ENCODE assay signal across 16 cellular contexts in genomic region chr7:2602736-2603387, GRCh38. TPM values are rescaled to one million over a fixed set of nuclear protein-coding genes. Genes with fewer than 3 reads are reported as not detected.
A peak's percentile ranks its signal among the peaks of the same experiment; 100 is the strongest.
DNase-seq lines count a peak whose midpoint lies in the region; ATAC-seq and TF ChIP-seq lines count a peak whose summit lies in the region.
"Had no signal": no experiment of that assay in that cellular context is flagged by ENCODE, and none has a peak within 500 bp of the region (broad histone marks: within the 10 kb centered on the region; RNA-seq: fewer than 3 reads in every experiment).

No MANE protein-coding gene starts in this region.

- peak overlapping the region; percentile 88 for H3K18ac ChIP-seq in neuronal stem cell (ENCODE audit: low read length)

- H2BK15ac ChIP-seq in neuronal stem cell (ENCODE audit: low read length) = no peak overlapping the region

- H3K27me3 Mint-ChIP-seq in natural killer cell (ENCODE audit: low read depth in 2 of 2) = no peaks in the 10 kb centered on the region

- H2AK5ac ChIP-seq in neuronal stem cell (ENCODE audit: low read depth, low read length) = peak overlapping the region; percentile 91

- H3K4me3 Mint-ChIP-seq in natural killer cell = no peak overlapping the region
- H3K4me3 Mint-ChIP-seq: CD14-positive monocyte had no signal

- no peak overlapping the region for H2AFZ ChIP-seq in neuronal stem cell (ENCODE audit: low read length)

- H3K36me3 Mint-ChIP-seq in natural killer cell = no peaks in the 10 kb centered on the region

- H4K8ac ChIP-seq in neuronal stem cell (ENCODE audit: low read depth, low read length) = peak overlapping the region; percentile 48

- H3K9me3 ChIP-seq in BLaER1 = no peaks in the 10 kb centered on the region
- no peaks in the 10 kb centered on the region for H3K9me3 ChIP-seq in neuronal stem cell (replicated peaks in 1 of 2; ENCODE audit: control insufficient read depth in 2 of 2, insufficient read depth in 1 of 2, low read depth in 1 of 2, low read length in 2 of 2)
- H3K9me3 ChIP-seq in SJCRH30 (replicated peaks) = no peaks in the 10 kb centered on the region

- POLR2A ChIA-PET in RWPE1 (lab: Yijun Ruan, JAX; ENCODE audit: low non-redundant PET) = no interaction called here

- H3K4me2 ChIP-seq in BLaER1 (peak overlapping the region; percentile 91), neuronal stem cell (ENCODE audit: insufficient read depth, low read length, poor library complexity, severe bottlenecking) (no peak overlapping the region)

- H4K20me1 ChIP-seq in BLaER1 = peaks cover 13% of the 10 kb centered on the region; the same call in 1 of the 2 replicates

- H3K27me3 ChIP-seq in BLaER1 (no peaks in the 10 kb centered on the region), neuronal stem cell (ENCODE audit: control insufficient read depth in 3 of 3, insufficient read depth in 3 of 3, low read depth in 1 of 3, low read length in 3 of 3) (no peaks in the 10 kb centered on the region), SJCRH30 (no peaks in the 10 kb centered on the region)

- intact Hi-C loops in natural killer cell (cut with micrococcal nuclease) = no loop called here

- H3K23ac ChIP-seq in neuronal stem cell (ENCODE audit: low read depth, low read length, poor library complexity) = peak overlapping the region; percentile 55

- no peak overlapping the region for H4K91ac ChIP-seq in neuronal stem cell (ENCODE audit: low read depth, low read length, poor library complexity)

- no peak overlapping the region for H3K4ac ChIP-seq in neuronal stem cell (ENCODE audit: low read length)

- no peak overlapping the region for H3K27ac Mint-ChIP-seq in natural killer cell

- peaks cover 7 to 12% of the 10 kb centered on the region in 2 donors for H3K4me1 Mint-ChIP-seq in natural killer cell

- H2BK120ac ChIP-seq in neuronal stem cell (ENCODE audit: low read depth, low read length) = no peak overlapping the region

- H3K27ac ChIP-seq in BLaER1 (peak overlapping the region; percentile 13; the same call in 1 of the 2 replicates), RWPE1 (peak overlapping the region; percentile 60), neuronal stem cell (replicated peaks; ENCODE audit: low read length) (no peak overlapping the region), SJCRH30 (no peak overlapping the region)
- H3K27ac ChIP-seq: SK-N-MC had no signal

- TF ChIP-seq CTCF in RWPE1 (conservative IDR thresholded peaks at IDR 0.05; ENCODE audit: low read depth) (no peak), natural killer cell (IDR thresholded peaks at IDR 0.05) (no peak)

- 0 out of 2 replicates have a peak overlapping the region, but pooled peaks have one; percentile 22 for H3K9ac ChIP-seq in BLaER1
- peak overlapping the region; percentile 30 for H3K9ac ChIP-seq in neuronal stem cell (ENCODE audit: low read depth, low read length, poor library complexity)

- WGBS in neuronal stem cell (ENCODE audit: extremely low coverage in 2 of 2, insufficient read length in 2 of 2, insufficient replicate concordance in 1 of 2), 2 donors = no CpG with 5 or more reads among the region's 20 CpGs

- DNase-seq in RWPE1 (ENCODE audit: low spot score) (no peak), neuronal stem cell (ENCODE audit: low spot score) (no peak), NCI-H748 (lab: John Stamatoyannopoulos, UW; ENCODE audit: unreplicated experiment) (no peak), natural killer cell (no peak), SJCRH30 (no peak)
- DNase-seq: AML-193, MM.1S, NCI-H1048, NCI-H1417 treated with DMSO at 0.1 percent for 48 hours, NCI-H446, NCI-H526 had no signal

- peaks cover 1% of the 10 kb centered on the region for H3K79me1 ChIP-seq in neuronal stem cell (ENCODE audit: low read depth, low read length)

- CTCF ChIA-PET in RWPE1 (lab: Yijun Ruan, JAX) = interaction anchor here (0.6 kb wide), 2 partner anchors 199 to 235 kb away, joined by 4 to 5 read pairs; partner anchors contain the start of gene CHST12

- H3K9me3 Mint-ChIP-seq in natural killer cell = no peaks in the 10 kb centered on the region

- peak overlapping the region; percentile 75 for H3K14ac ChIP-seq in neuronal stem cell (ENCODE audit: low read length)

- ATAC-seq in esophagus mucosa (peak; percentile 12), natural killer cell (no peak), GM19463 (IDR thresholded peaks at IDR 0.05; ENCODE audit: unreplicated experiment) (no peak)

- H2BK5ac ChIP-seq in neuronal stem cell (ENCODE audit: low read length) = peak overlapping the region; percentile 75

- H3K4me3 ChIP-seq in BLaER1 = no peak overlapping the region
- no peak overlapping the region for H3K4me3 ChIP-seq in neuronal stem cell (ENCODE audit: low read length in 2 of 2)
- H3K4me3 ChIP-seq in SJCRH30 = no peak overlapping the region
- H3K4me3 ChIP-seq: SK-N-MC had no signal

- H3K36me3 ChIP-seq in BLaER1 (peaks cover 36% of the 10 kb centered on the region), neuronal stem cell (replicated peaks in 1 of 2; ENCODE audit: control insufficient read depth in 2 of 2, insufficient read depth in 2 of 2, low read length in 2 of 2) (peaks cover 9 to 36% of the 10 kb centered on the region in 2 donors), SJCRH30 (no peaks in the 10 kb centered on the region)

- H3K4me1 ChIP-seq in BLaER1 (peaks cover 81% of the 10 kb centered on the region), neuronal stem cell (ENCODE audit: control insufficient read depth in 2 of 2, insufficient read depth in 1 of 2, low read depth in 1 of 2, low read length in 2 of 2) (peaks cover 4 to 13% of the 10 kb centered on the region in 2 donors), SJCRH30 (peaks cover 12% of the 10 kb centered on the region; the same call in 1 of the 2 replicates)

- H2BK12ac ChIP-seq in neuronal stem cell (ENCODE audit: low read length) = no peak overlapping the region

RNA-seq across cellular contexts. Expression of gene TTYH3, which starts 28.9 kb away (rescaled TPM):
- total RNA-seq in esophagus mucosa (11.7 TPM), natural killer cell (10 to 100 TPM; 38.3 to 47.1 (median 42.4) TPM)
- polyA plus RNA-seq in neuronal stem cell (2013, experiment 1 of 2) = 136 TPM
- 133 TPM for polyA plus RNA-seq in neuronal stem cell (2013, experiment 2 of 2)
- total RNA-seq in SJCRH30 (2014; rRNA removed; shearing (Covaris generic)) = 54.9 and 58.8 TPM in 2 replicates

RNA-seq across cellular contexts. Expression of gene IQCE, which starts 44.1 kb away (rescaled TPM):
- total RNA-seq in esophagus mucosa (7.5 TPM), natural killer cell (10 to 100 TPM in 2 of 3 donors, 1 to 10 TPM in 1; 9.6 to 13.5 (median 11.3) TPM)
- 10.4 TPM for polyA plus RNA-seq in neuronal stem cell (2013, experiment 1 of 2)
- 10.3 TPM for polyA plus RNA-seq in neuronal stem cell (2013, experiment 2 of 2)
- total RNA-seq in SJCRH30 (2014; rRNA removed; shearing (Covaris generic)) = 5.0 and 5.1 TPM in 2 replicates

RNA-seq across cellular contexts. Expression of gene BRAT1, which starts 47.5 kb away (rescaled TPM):
- 11.9 TPM for total RNA-seq in esophagus mucosa
- 18.7 TPM for polyA plus RNA-seq in neuronal stem cell (2013, experiment 1 of 2)
- 18.1 TPM for polyA plus RNA-seq in neuronal stem cell (2013, experiment 2 of 2)
- total RNA-seq in natural killer cell = 10 to 100 TPM; 24.9 to 26.7 (median 25.6) TPM
- 38.5 and 41.5 TPM in 2 replicates for total RNA-seq in SJCRH30 (2014; rRNA removed; shearing (Covaris generic))

Comparison
In these comparisons a context has a peak if more than half of its experiments do, and no peak if none do; other contexts are left out.
1. H3K27ac ChIP-seq: peak in BLaER1 (single experiment) and RWPE1 (single experiment); none in neuronal stem cell (single experiment) and SJCRH30 (single experiment).